In genomic region chr15:82445420-82445819, GRCh38 we compare ENCODE assay signal across 8 cellular contexts. TPM values are rescaled to one million over a fixed set of nuclear protein-coding genes. Genes with fewer than 3 reads are reported as not detected.
DNase-seq lines count a peak whose midpoint lies in the region; ATAC-seq and TF ChIP-seq lines count a peak whose summit lies in the region.
"Not testable (repeated sequence)": the region's sequence is repeated elsewhere in the genome, so short reads cannot be mapped to it uniquely, and the experiment has no call there.

No MANE protein-coding gene starts in this region.

- not testable (repeated sequence) for H3K27me3 ChIP-seq in SJSA1 (replicated peaks); breast epithelium; naive thymus-derived CD4-positive, alpha-beta T cell (ENCODE audit: control insufficient read depth in 2 of 2, insufficient read depth in 2 of 2, low read length in 2 of 2)

- TF ChIP-seq CTCF in breast epithelium (IDR thresholded peaks at IDR 0.05) = not testable (repeated sequence)

- DNase-seq in SJSA1 (ENCODE audit: low read depth in 1 of 2, low spot score in 2 of 2) (peak in 1 of 2 experiments; percentile 61), breast epithelium (ENCODE audit: low spot score in 2 of 2) (peak in 1 of 2 donors; percentile 35), Right ventricle myocardium inferior (ENCODE audit: missing footprints) (peak; percentile 54)
- DNase-seq in activated CD8-positive, alpha-beta memory T cell treated with anti-CD3 and anti-CD28 coated beads, Interleukin-2, amount 50 U/mL, for 48 hours = peak; percentile 58
- DNase-seq in naive thymus-derived CD4-positive, alpha-beta T cell = peak; percentile 13 to 59 (median 34)
- peak in 2 of 3 donors; percentile 16 to 29 for DNase-seq in stimulated activated CD4-positive, alpha-beta T cell treated with anti-CD3 and anti-CD28 coated beads, Interleukin-12 subunit alpha, Interleukin-12 subunit beta, amount 100 ng/mL, for 48 hours (ENCODE audit: low read depth in 2 of 3, low spot score in 1 of 3)

- H3K4me1 ChIP-seq in ES-I3 (ENCODE audit: insufficient read depth, low read length); SJSA1 (replicated peaks); breast epithelium; naive thymus-derived CD4-positive, alpha-beta T cell (ENCODE audit: control insufficient read depth in 2 of 2, insufficient read depth in 2 of 2, low read length in 2 of 2); urinary bladder (ENCODE audit: insufficient read depth): not testable (repeated sequence)

- H3K27ac Mint-ChIP-seq in naive thymus-derived CD4-positive, alpha-beta T cell = not testable (repeated sequence)

- peak overlapping the region; percentile 33; the same call in 1 of the 2 replicates for H3K9ac ChIP-seq in ES-I3 (ENCODE audit: low read depth, low read length)

- not testable (repeated sequence) for H3K36me3 Mint-ChIP-seq in naive thymus-derived CD4-positive, alpha-beta T cell

- not testable (repeated sequence) for TF ChIP-seq POLR2A in breast epithelium (IDR thresholded peaks at IDR 0.05)

- not testable (repeated sequence) for H3K36me3 ChIP-seq in ES-I3 (ENCODE audit: insufficient read depth, low read length); SJSA1; breast epithelium; naive thymus-derived CD4-positive, alpha-beta T cell (ENCODE audit: control insufficient read depth in 2 of 3, insufficient read depth in 3 of 3, low read length in 3 of 3); urinary bladder (ENCODE audit: insufficient read depth)

- intact Hi-C loops in breast epithelium (cut with DNase I; ENCODE audit: low total_unique reads); Right ventricle myocardium inferior (cut with DNase I); naive thymus-derived CD4-positive, alpha-beta T cell (cut with micrococcal nuclease): not testable (repeated sequence)

- H3K4me1 Mint-ChIP-seq in naive thymus-derived CD4-positive, alpha-beta T cell = not testable (repeated sequence)

- H3K4me3 ChIP-seq in SJSA1 = peak overlapping the region; percentile 23
- peak overlapping the region; percentile 32 to 61 (median 48) for H3K4me3 ChIP-seq in breast epithelium
- not testable (repeated sequence) for H3K4me3 ChIP-seq in naive thymus-derived CD4-positive, alpha-beta T cell (ENCODE audit: low read length); urinary bladder (ENCODE audit: low read depth, low read length)

- not testable (repeated sequence) for H3K9me3 Mint-ChIP-seq in naive thymus-derived CD4-positive, alpha-beta T cell

- H3K4me3 Mint-ChIP-seq in naive thymus-derived CD4-positive, alpha-beta T cell = peak overlapping the region in 5 of 10 donors; percentile 36 to 71 (median 55)

- not testable (repeated sequence) for H3K9me3 ChIP-seq in ES-I3 (ENCODE audit: control insufficient read depth, insufficient read depth, low read length); SJSA1 (replicated peaks); breast epithelium; naive thymus-derived CD4-positive, alpha-beta T cell (ENCODE audit: control insufficient read depth in 2 of 3, low read length in 3 of 3)

- under 1% methylated on average over 17 of the region's 32 CpGs for WGBS in urinary bladder

- not testable (repeated sequence) for H3K27ac ChIP-seq in SJSA1; naive thymus-derived CD4-positive, alpha-beta T cell (ENCODE audit: low read depth, low read length)
- H3K27ac ChIP-seq in breast epithelium (peak overlapping the region; percentile 71 to 80), urinary bladder (ENCODE audit: low read depth) (peak overlapping the region; percentile 90)

- ATAC-seq in Right ventricle myocardium inferior; naive thymus-derived CD4-positive, alpha-beta T cell: not testable (repeated sequence)

- not testable (repeated sequence) for H3K27me3 Mint-ChIP-seq in naive thymus-derived CD4-positive, alpha-beta T cell

- CTCF ChIA-PET in naive thymus-derived CD4-positive, alpha-beta T cell (lab: Charles Lee) = not testable (repeated sequence)

- POLR2A ChIA-PET in naive thymus-derived CD4-positive, alpha-beta T cell (lab: Charles Lee) = not testable (repeated sequence)

RNA-seq across cellular contexts. Expression of gene GOLGA6L9, which starts 15.8 kb away (rescaled TPM):
- total RNA-seq in SJSA1 (2014; rRNA removed; shearing (Covaris generic)) = 1.1 and 1.6 TPM in 2 replicates
- total RNA-seq in breast epithelium = 1 to 10 TPM; 2.1 to 7.5 (median 4.6) TPM
- 1.2 TPM for total RNA-seq in Right ventricle myocardium inferior
- 1 to 10 TPM; 1.5 to 4.8 (median 2.7) TPM for total RNA-seq in naive thymus-derived CD4-positive, alpha-beta T cell
- under 1 TPM; 0.34 to 0.93 TPM for polyA plus RNA-seq in naive thymus-derived CD4-positive, alpha-beta T cell
- total RNA-seq in urinary bladder = 7.3 TPM
- 2.0 TPM for polyA plus RNA-seq in urinary bladder
